ENCODE assay signal across 7 cellular contexts in the genomic region with DNA sequence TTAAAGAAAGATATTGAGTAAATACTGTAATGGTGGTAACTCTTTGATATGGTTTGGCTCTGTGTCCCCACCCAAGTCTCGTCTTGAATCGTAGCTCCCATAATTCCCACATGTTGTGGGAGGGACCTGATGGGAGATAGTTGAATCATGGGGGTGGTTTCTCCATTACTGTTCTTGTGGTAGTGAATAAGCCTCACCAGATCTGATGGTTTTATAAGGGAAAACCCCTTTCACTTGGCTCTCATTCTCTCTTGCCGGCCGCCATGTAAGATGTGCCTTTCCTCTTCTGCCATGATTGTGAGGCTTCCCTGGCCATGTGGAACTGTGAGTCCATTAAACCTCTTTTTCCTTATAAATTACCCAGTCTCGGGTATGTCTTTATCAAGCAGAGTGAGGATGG.
DNase-seq lines count a peak whose midpoint lies in the region; ATAC-seq and TF ChIP-seq lines count a peak whose summit lies in the region.
"Not testable (repeated sequence)": the region's sequence is repeated elsewhere in the genome, so short reads cannot be mapped to it uniquely, and the experiment has no call there.

No MANE protein-coding gene starts in this region.

- BruUV-seq in Caco-2 (replicated peaks; lab: Mats Ljungman, UMichigan): not testable (repeated sequence)

- H3K4me1 Mint-ChIP-seq in Caco-2 (ENCODE audit: low read depth, unreplicated experiment); activated CD8-positive, alpha-beta T cell treated with anti-CD3 and anti-CD28 coated beads for 36 hours (ENCODE audit: low read depth): not testable (repeated sequence)

- not testable (repeated sequence) for H3K4me2 ChIP-seq in hepatocyte

- WGBS in hepatocyte (ENCODE audit: low lambda C conversion rate, missing lambda C conversion rate): 89% methylated on average over 5 of the region's 5 CpGs
- 90 to 94% methylated on average over 5 of the region's 5 CpGs for WGBS in sigmoid colon, 2 donors

- intact Hi-C loops in Caco-2 (cut with micrococcal nuclease; ENCODE audit: unreplicated experiment); activated CD8-positive, alpha-beta T cell treated with anti-CD3 and anti-CD28 coated beads for 36 hours (cut with micrococcal nuclease); Right ventricle myocardium superior (cut with DNase I); sigmoid colon (cut with DNase I): not testable (repeated sequence)

- not testable (repeated sequence) for TF ChIP-seq POLR2A in sigmoid colon (IDR thresholded peaks at IDR 0.05)

- H3K9me3 ChIP-seq in Caco-2: peaks cover 18% of the 10 kb centered on the region
- H3K9me3 ChIP-seq in adipocyte (ENCODE audit: control insufficient read depth, low read length); hepatocyte (ENCODE audit: low read depth); sigmoid colon: not testable (repeated sequence)

- not testable (repeated sequence) for H3K4me3 Mint-ChIP-seq in Caco-2 (ENCODE audit: unreplicated experiment); activated CD8-positive, alpha-beta T cell treated with anti-CD3 and anti-CD28 coated beads for 36 hours

- not testable (repeated sequence) for H3K4me1 ChIP-seq in Caco-2
- peaks cover 26% of the 10 kb centered on the region for H3K4me1 ChIP-seq in adipocyte (ENCODE audit: control insufficient read depth, insufficient read depth, low read length)
- peaks cover 16% of the 10 kb centered on the region for H3K4me1 ChIP-seq in hepatocyte (ENCODE audit: insufficient read depth)
- H3K4me1 ChIP-seq in sigmoid colon: peaks cover 0 to 48% (median 40%) of the 10 kb centered on the region in 4 donors

- H3K27ac Mint-ChIP-seq in Caco-2 (ENCODE audit: unreplicated experiment): peak overlapping the region; percentile 70
- not testable (repeated sequence) for H3K27ac Mint-ChIP-seq in activated CD8-positive, alpha-beta T cell treated with anti-CD3 and anti-CD28 coated beads for 36 hours

- not testable (repeated sequence) for H4K20me1 ChIP-seq in hepatocyte (ENCODE audit: insufficient read depth, poor library complexity, severe bottlenecking)

- H3K27ac ChIP-seq in hepatocyte (peak overlapping the region; percentile 39), sigmoid colon (peak overlapping the region; percentile 24 to 71 (median 57))

- not testable (repeated sequence) for H3K36me3 ChIP-seq in Caco-2 (ENCODE audit: control insufficient read depth, insufficient read depth, low read length); adipocyte (ENCODE audit: control insufficient read depth, insufficient read depth, low read length, severe bottlenecking); hepatocyte (replicated peaks; ENCODE audit: insufficient read depth, low read depth); sigmoid colon

- not testable (repeated sequence) for H3K27me3 Mint-ChIP-seq in Caco-2 (ENCODE audit: insufficient read depth, unreplicated experiment); activated CD8-positive, alpha-beta T cell treated with anti-CD3 and anti-CD28 coated beads for 36 hours

- not testable (repeated sequence) for ATAC-seq in activated CD8-positive, alpha-beta T cell treated with anti-CD3 and anti-CD28 coated beads for 36 hours; Right ventricle myocardium superior (ENCODE audit: poor library complexity); stimulated activated naive CD8-positive, alpha-beta T cell treated with anti-CD3 and anti-CD28 coated beads, Interleukin-15, Interleukin-2, amounts not matched to agents 100 U/mL and 50 U/mL, for 24 hours

- H3K36me3 Mint-ChIP-seq in Caco-2 (ENCODE audit: insufficient read depth, unreplicated experiment): not testable (repeated sequence)
- H3K36me3 Mint-ChIP-seq in activated CD8-positive, alpha-beta T cell treated with anti-CD3 and anti-CD28 coated beads for 36 hours (ENCODE audit: low read depth): peaks cover 41% of the 10 kb centered on the region

- DNase-seq in Caco-2; adipocyte (ENCODE audit: low read depth); hepatocyte (ENCODE audit: low spot score); sigmoid colon: not testable (repeated sequence)
- peak; percentile 33 for DNase-seq in activated CD8-positive, alpha-beta T cell treated with anti-CD3 and anti-CD28 coated beads for 36 hours
- DNase-seq in Right ventricle myocardium superior: peak; percentile 31
- DNase-seq in stimulated activated naive CD8-positive, alpha-beta T cell treated with anti-CD3 and anti-CD28 coated beads, Interleukin-15, Interleukin-2, amounts not matched to agents 100 U/mL and 50 U/mL, for 24 hours: peak; percentile 16

- peaks cover 19% of the 10 kb centered on the region for H3K9me3 Mint-ChIP-seq in Caco-2 (ENCODE audit: unreplicated experiment)
- peaks cover 30% of the 10 kb centered on the region for H3K9me3 Mint-ChIP-seq in activated CD8-positive, alpha-beta T cell treated with anti-CD3 and anti-CD28 coated beads for 36 hours

- H3K9ac ChIP-seq in adipocyte (ENCODE audit: low read length): peak overlapping the region; percentile 2

- TF ChIP-seq CTCF in Caco-2 (IDR thresholded peaks at IDR 0.05; ENCODE audit: insufficient read depth in 1 of 2, low read depth in 1 of 2, low read length in 1 of 2, severe bottlenecking in 1 of 2, unreplicated experiment in 1 of 2); activated CD8-positive, alpha-beta T cell treated with anti-CD3 and anti-CD28 coated beads for 36 hours (IDR thresholded peaks at IDR 0.05); hepatocyte (IDR thresholded peaks at IDR 0.05; ENCODE audit: poor library complexity); sigmoid colon (IDR thresholded peaks at IDR 0.05): not testable (repeated sequence)

- not testable (repeated sequence) for TF ChIP-seq EP300 in sigmoid colon (IDR thresholded peaks at IDR 0.05)

- not testable (repeated sequence) for H3K27me3 ChIP-seq in Caco-2 (replicated peaks; ENCODE audit: control insufficient read depth, insufficient read depth, low read length); adipocyte (replicated peaks; ENCODE audit: control insufficient read depth, insufficient read depth, low read length); hepatocyte; sigmoid colon

- not testable (repeated sequence) for H3K9me2 ChIP-seq in hepatocyte (replicated peaks; ENCODE audit: insufficient read depth)

- not testable (repeated sequence) for H3K4me3 ChIP-seq in Caco-2 (ENCODE audit: low read depth, low read length); adipocyte (ENCODE audit: low read length); hepatocyte; sigmoid colon

- H3K79me2 ChIP-seq in hepatocyte: not testable (repeated sequence)

- CTCF ChIA-PET in Caco-2 (lab: Charles Lee): not testable (repeated sequence)
- CTCF ChIA-PET in activated CD8-positive, alpha-beta T cell treated with anti-CD3 and anti-CD28 coated beads for 36 hours (lab: Charles Lee): interaction anchor here (1.1 to 2.0 kb wide), 3 partner anchors 11 to 152 kb away, joined by 3 to 5 read pairs (median 4); no protein-coding TSS in a partner anchor

- H2AFZ ChIP-seq in hepatocyte: not testable (repeated sequence)

- POLR2A ChIA-PET in Caco-2 (lab: Charles Lee): interaction anchor here (0.5 kb wide), 1 partner anchor 191 kb away, joined by 3 read pairs; a partner anchor contains a TSS
- POLR2A ChIA-PET in activated CD8-positive, alpha-beta T cell treated with anti-CD3 and anti-CD28 coated beads for 36 hours (lab: Charles Lee): interaction anchor here (0.7 to 1.6 kb wide), 3 partner anchors 9 to 186 kb away, joined by 3 to 4 read pairs (median 3); a partner anchor contains a TSS
